In the genomic region with DNA sequence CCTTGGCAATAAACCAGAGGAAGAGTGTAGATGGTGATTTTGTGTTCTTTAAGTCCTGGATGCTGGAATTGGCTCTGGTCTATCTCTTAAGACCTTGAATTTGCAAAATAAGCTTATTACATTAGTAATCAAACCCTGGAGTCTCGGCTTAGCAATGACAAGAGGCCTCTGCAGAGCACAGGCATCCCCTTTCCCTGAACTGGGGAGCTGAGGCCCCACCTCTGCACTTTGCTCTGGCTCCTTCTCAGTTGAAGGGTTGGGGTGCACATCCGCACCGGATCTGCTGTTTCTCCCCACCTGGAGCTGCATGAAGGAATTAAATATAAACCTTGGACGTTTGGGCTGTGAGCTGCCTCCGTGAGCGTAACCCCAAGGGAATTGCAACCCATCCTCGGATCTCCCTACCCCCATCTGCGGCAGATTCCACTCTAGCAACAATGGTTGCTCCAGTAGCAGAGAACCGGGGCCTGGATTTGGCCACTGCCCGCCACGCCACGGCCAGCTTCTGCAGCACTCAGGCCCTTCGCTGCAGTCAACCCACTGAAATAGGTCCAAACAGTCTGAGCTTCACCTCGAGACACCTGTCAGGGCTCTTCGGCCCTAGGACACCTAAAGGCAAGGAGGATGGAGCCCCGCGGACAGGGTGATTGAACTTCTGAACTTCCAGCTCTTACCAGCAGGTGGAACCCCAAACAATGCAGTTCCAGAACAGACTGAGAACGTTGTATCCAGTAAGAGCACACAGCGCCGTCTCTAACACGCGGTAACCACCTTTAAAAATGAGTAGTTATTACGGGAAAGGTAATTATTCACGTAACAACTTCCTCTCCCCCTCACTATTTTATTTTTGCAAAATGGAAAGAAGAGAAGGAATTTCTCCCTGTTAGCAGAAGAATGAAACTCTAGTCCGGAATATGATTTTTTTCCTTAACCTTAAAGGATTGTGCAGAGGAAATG, we compare ENCODE assay signal across 8 cellular contexts. TPM values are rescaled to one million over a fixed set of nuclear protein-coding genes. Genes with fewer than 3 reads are reported as not detected.
DNase-seq lines count a peak whose midpoint lies in the region; ATAC-seq, FAIRE-seq and TF ChIP-seq lines count a peak whose summit lies in the region.

No MANE protein-coding gene starts in this region.

- POLR2A ChIA-PET in HCT116 (lab: Charles Lee): interaction anchor here (0.8 kb wide), 1 partner anchor 9 kb away, joined by 3 read pairs; no protein-coding TSS in a partner anchor

- H4K20me1 ChIP-seq in HCT116 (ENCODE audit: insufficient read depth): no peaks in the 10 kb centered on the region

- H3K4me2 ChIP-seq in HCT116 (ENCODE audit: low read length): peak overlapping the region; percentile 78

- H3K9me3 ChIP-seq in HCT116 (ENCODE audit: control insufficient read depth in 1 of 2, insufficient read depth in 1 of 2, low read depth in 1 of 2, low read length in 2 of 2) (no peaks in the 10 kb centered on the region), prostate gland (no peaks in the 10 kb centered on the region)

- TF ChIP-seq POLR2A in HCT116 (IDR thresholded peaks at IDR 0.05; ENCODE audit: borderline replicate concordance, extremely low read depth, insufficient read depth, insufficient read length) (no peak), prostate gland (IDR thresholded peaks at IDR 0.05) (no peak)

- no TSS peak for BruUV-seq in HCT116 (replicated peaks; lab: Mats Ljungman, UMichigan)

- CTCF ChIA-PET in HCT116 (lab: Charles Lee): interaction anchor here (0.6 to 2.8 kb wide), 12 partner anchors 9 to 370 kb away, joined by 3 to 27 read pairs (median 4); a partner anchor contains a TSS

- H3K9ac ChIP-seq in HCT116 (ENCODE audit: low read length): peak overlapping the region; percentile 35; the same call in 1 of the 2 replicates

- H3K4me1 ChIP-seq in HCT116 (ENCODE audit: control insufficient read depth in 1 of 2, insufficient read depth in 2 of 2, low read length in 2 of 2): peaks cover 5 to 21% of the 10 kb centered on the region in 2 experiments; a peak in 3 of 4 replicates
- H3K4me1 ChIP-seq in prostate gland (replicated peaks): no peaks in the 10 kb centered on the region

- TF ChIP-seq RAD21 in HCT116 (IDR thresholded peaks at IDR 0.05; ENCODE audit: low read depth): peak; percentile 94

- H3K27ac ChIP-seq in HCT116 (ENCODE audit: low read depth, low read length): no peak overlapping the region
- no peak overlapping the region for H3K27ac ChIP-seq in prostate gland

- RAD21 ChIA-PET in HCT116 (lab: Charles Lee; ENCODE audit: low non-redundant PET in 1 of 2, low total read pairs in 2 of 2, uncharacterized antibody in 2 of 2, unreplicated experiment in 2 of 2): interaction anchor here in 1 of 2 experiments (0.7 kb wide), 1 partner anchor 177 kb away, joined by 6 read pairs; no protein-coding TSS in a partner anchor

- H3K79me2 ChIP-seq in HCT116 (ENCODE audit: insufficient read depth, low read length): no peaks in the 10 kb centered on the region

- no peak for FAIRE-seq in urothelium cell line (lab: Jason Lieb, UNC)

- H2AFZ ChIP-seq in HCT116 (ENCODE audit: low read depth, low read length, poor library complexity, severe bottlenecking): peak overlapping the region; percentile 95

- intact Hi-C loops in HCT116 (cut with micrococcal nuclease) (loop anchor here (1.0 to 10.0 kb wide), 5 partner anchors 56 to 498 kb away; a partner anchor contains a TSS), head of caudate nucleus (cut with DNase I) (loop anchor here (5.0 to 10.0 kb wide), 3 partner anchors 48 to 366 kb away; a partner anchor contains a TSS), prostate gland (cut with DNase I) (loop anchor here (2.0 to 10.0 kb wide), 3 partner anchors 178 to 498 kb away; a partner anchor contains a TSS)

- H3K36me3 ChIP-seq in HCT116 (ENCODE audit: control insufficient read depth in 1 of 2, insufficient read depth in 2 of 2, low read length in 2 of 2): no peaks in the 10 kb centered on the region
- no peaks in the 10 kb centered on the region for H3K36me3 ChIP-seq in prostate gland

- H3K4me3 ChIP-seq in HCT116 (replicated peaks in 1 of 2; ENCODE audit: low read depth in 1 of 2, low read length in 2 of 2): peak overlapping the region; percentile 22 to 47
- no peak overlapping the region for H3K4me3 ChIP-seq in prostate gland

- no peak overlapping the region for H3K27ac Mint-ChIP-seq in activated naive CD4-positive, alpha-beta T cell treated with anti-CD3 and anti-CD28 coated beads, Interleukin-2, amount 50 U/mL, for 72 hours

- DNase-seq in GM04503 (ENCODE audit: low read depth) (peak; percentile 17), HCT116 (ENCODE audit: low read depth, low spot score) (peak; percentile 83), NAMALWA (ENCODE audit: low spot score) (peak; percentile 87), head of caudate nucleus (peak; percentile 27 to 92 (median 78)), prostate gland (ENCODE audit: low spot score) (peak; percentile 73), urothelium cell line (ENCODE audit: low spot score) (peak; percentile 78)
- peak in 1 of 2 donors; percentile 75 for DNase-seq in activated naive CD4-positive, alpha-beta T cell treated with anti-CD3 and anti-CD28 coated beads, Interleukin-2, amount 50 U/mL, for 72 hours (ENCODE audit: low spot score in 2 of 2)

- WGBS in prostate gland: 24% methylated on average over 25 of the region's 25 CpGs

- no peaks in the 10 kb centered on the region for H3K9me2 ChIP-seq in HCT116 (ENCODE audit: insufficient read depth)

- H3K9me3 Mint-ChIP-seq in activated naive CD4-positive, alpha-beta T cell treated with anti-CD3 and anti-CD28 coated beads, Interleukin-2, amount 50 U/mL, for 72 hours: no peaks in the 10 kb centered on the region

- no peaks in the 10 kb centered on the region for H3K36me3 Mint-ChIP-seq in activated naive CD4-positive, alpha-beta T cell treated with anti-CD3 and anti-CD28 coated beads, Interleukin-2, amount 50 U/mL, for 72 hours

- TF ChIP-seq CTCF in HCT116 (IDR thresholded peaks at IDR 0.05 in 2 of 3, conservative IDR thresholded peaks at IDR 0.05 in 1 of 3; ENCODE audit: borderline replicate concordance in 1 of 3, insufficient read depth in 1 of 3, low read depth in 2 of 3, low read length in 2 of 3) (peak; percentile 76 to 90 (median 79)), prostate gland (IDR thresholded peaks at IDR 0.05) (peak; percentile 54 to 90 (median 86))

- H3K27me3 ChIP-seq in HCT116 (ENCODE audit: insufficient read depth, low read length) (no peaks in the 10 kb centered on the region), prostate gland (replicated peaks; ENCODE audit: insufficient read depth) (no peaks in the 10 kb centered on the region)

- ATAC-seq in HCT116 (peak; percentile 96), SK-N-SH treated with all-trans-retinoic acid at 6 μM for 48 hours (peak; percentile 100)
- peak; percentile 96 to 99 for ATAC-seq in activated naive CD4-positive, alpha-beta T cell treated with anti-CD3 and anti-CD28 coated beads, Interleukin-2, amount 50 U/mL, for 72 hours

TF ChIP-seq in HCT116, 20 proteins besides CTCF, POLR2A, EP300 and RAD21 (continues in another document):
- TF ChIP-seq SIN3A (IDR thresholded peaks at IDR 0.05; ENCODE audit: low read depth): 0 out of 2 replicates have a peak, but pooled peaks have one; percentile 51
- peak; percentile 44 for TF ChIP-seq TCF7L2 (IDR thresholded peaks at IDR 0.05; ENCODE audit: borderline replicate concordance, extremely low read depth, insufficient read depth, insufficient read length)
- TF ChIP-seq, protein P1, sequence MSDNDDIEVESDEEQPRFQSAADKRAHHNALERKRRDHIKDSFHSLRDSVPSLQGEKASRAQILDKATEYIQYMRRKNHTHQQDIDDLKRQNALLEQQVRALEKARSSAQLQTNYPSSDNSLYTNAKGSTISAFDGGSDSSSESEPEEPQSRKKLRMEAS (IDR thresholded peaks at IDR 0.05): peak; percentile 87
- no peak for TF ChIP-seq POLR2AphosphoS5 (IDR thresholded peaks at IDR 0.05; ENCODE audit: low read depth, low read length)

TF ChIP-seq in SK-N-SH treated with all-trans-retinoic acid at 6 μM for 48 hours, 23 proteins besides CTCF, POLR2A, EP300 and RAD21:
- TF ChIP-seq ZNF8 (CRISPR knock-in tag; IDR thresholded peaks at IDR 0.05): no peak

RNA-seq across cellular contexts. Expression of a gene that starts 54.8 kb away (rescaled TPM):
- 285 TPM for total RNA-seq in HCT116 (2021; ENCODE audit: unreplicated experiment)
- polyA plus RNA-seq in HCT116 (2012): 133 and 173 TPM in 2 replicates
- total RNA-seq in activated naive CD4-positive, alpha-beta T cell treated with anti-CD3 and anti-CD28 coated beads, Interleukin-2, amount 50 U/mL, for 72 hours: 100 to 1,000 TPM; 191 to 241 TPM
- total RNA-seq in prostate gland: 100 to 1,000 TPM; 145 to 199 TPM

Comparison
In these comparisons a context has a peak if more than half of its experiments do, and no peak if none do; other contexts are left out.
1. H3K4me3 ChIP-seq: peak in HCT116 (2 of 2); none in prostate gland (0 of 2).
2. Peak in every context shown above with its lines, with median percentiles within 50 percentile points of each other: ATAC-seq.